1 cellular context compared by ENCODE assay signal in genomic region chrX:153845842-153846241, GRCh38.
TF ChIP-seq lines count a peak whose summit lies in the region.

No MANE protein-coding gene starts in this region.

TF ChIP-seq in K562, 482 proteins besides CTCF, POLR2A, EP300 and RAD21:
- TF ChIP-seq PBX2 (CRISPR knock-in tag; IDR thresholded peaks at IDR 0.05; ENCODE audit: low read depth) = no peak
- peak; percentile 51; the same call in 1 of the 2 replicates for TF ChIP-seq PBX2 (tag; conservative IDR thresholded peaks at IDR 0.05; ENCODE audit: low read depth)
- peak; percentile 40 for TF ChIP-seq MEIS2 (IDR thresholded peaks at IDR 0.05; ENCODE audit: partially characterized antibody)
- TF ChIP-seq HMG20B (CRISPR knock-in tag; IDR thresholded peaks at IDR 0.05) = no peak
- TF ChIP-seq FOXK2 (conservative IDR thresholded peaks at IDR 0.05 in 1 of 2, IDR thresholded peaks at IDR 0.05 in 1 of 2; ENCODE audit: low read depth in 2 of 2) = no peak
